ENCODE assay signal across 33 cellular contexts in genomic region chr12:1864456-1864855, GRCh38. TPM values are rescaled to one million over a fixed set of nuclear protein-coding genes. Genes with fewer than 3 reads are reported as not detected.
DNase-seq lines count a peak whose midpoint lies in the region; FAIRE-seq and TF ChIP-seq lines count a peak whose summit lies in the region.
"Had no signal": no experiment of that assay in that cellular context is flagged by ENCODE, and none has a peak within 500 bp of the region (broad histone marks: within the 10 kb centered on the region; RNA-seq: fewer than 3 reads in every experiment).

No MANE protein-coding gene starts in this region.

- TF ChIP-seq CTCF in glutamatergic neuron (IDR thresholded peaks at IDR 0.05; ENCODE audit: partially characterized antibody, unreplicated experiment) (no peak), parathyroid adenoma (IDR thresholded peaks at IDR 0.05) (no peak), brain microvascular endothelial cell (IDR thresholded peaks at IDR 0.05; ENCODE audit: low read depth, low read length, missing control alignments) (no peak)

- H3K27me3 ChIP-seq in parathyroid adenoma (ENCODE audit: control insufficient read depth, insufficient read depth, low read length) (no peaks in the 10 kb centered on the region), brain microvascular endothelial cell (replicated peaks) (no peaks in the 10 kb centered on the region)

- no peak overlapping the region for H3K4me3 ChIP-seq in parathyroid adenoma (ENCODE audit: low read depth, low read length)
- no peak overlapping the region for H3K4me3 ChIP-seq in brain microvascular endothelial cell (ENCODE audit: low read depth, low read length)
- H3K4me3 ChIP-seq: K562, SJSA1 had no signal

- H3K4me1 ChIP-seq in parathyroid adenoma = peaks cover 1% of the 10 kb centered on the region
- H3K4me1 ChIP-seq: SJSA1 had no signal

- no peaks in the 10 kb centered on the region for H3K79me2 ChIP-seq in parathyroid adenoma

- H3K27ac Mint-ChIP-seq in activated CD4-positive, alpha-beta memory T cell treated with anti-CD3 and anti-CD28 coated beads, Interleukin-2, amount 10 ng/mL, durations not matched to agents 7 days and 5 days = no peak overlapping the region
- H3K27ac Mint-ChIP-seq in activated CD4-positive, alpha-beta memory T cell treated with anti-CD3 and anti-CD28 coated beads for 36 hours = no peak overlapping the region
- no peak overlapping the region for H3K27ac Mint-ChIP-seq in glutamatergic neuron (ENCODE audit: unreplicated experiment)
- H3K27ac Mint-ChIP-seq: B cell; CD8-positive, alpha-beta T cell had no signal

- POLR2A ChIA-PET in activated CD4-positive, alpha-beta memory T cell treated with anti-CD3 and anti-CD28 coated beads, Interleukin-2, amount 10 ng/mL, durations not matched to agents 7 days and 5 days (lab: Charles Lee) = no interaction called here
- POLR2A ChIA-PET in activated CD4-positive, alpha-beta memory T cell treated with anti-CD3 and anti-CD28 coated beads for 36 hours (lab: Charles Lee) = no interaction called here

- no peak overlapping the region for H3K4me2 ChIP-seq in parathyroid adenoma (ENCODE audit: low read length)

- H3K27ac ChIP-seq in parathyroid adenoma = no peak overlapping the region
- no peak overlapping the region for H3K27ac ChIP-seq in brain microvascular endothelial cell
- H3K27ac ChIP-seq: 22Rv1, C4-2B, SJSA1 had no signal

- DNase-seq in activated CD4-positive, alpha-beta memory T cell treated with anti-CD3 and anti-CD28 coated beads, Interleukin-2, amount 10 ng/mL, durations not matched to agents 7 days and 5 days = peak; percentile 1
- no peak for DNase-seq in activated CD4-positive, alpha-beta memory T cell treated with anti-CD3 and anti-CD28 coated beads for 36 hours
- DNase-seq in HTR-8/SVneo (ENCODE audit: insufficient read length, low spot score) (no peak), glutamatergic neuron (peak; percentile 7), NCI-H82 treated with DMSO at 0.1 percent for 48 hours (lab: John Stamatoyannopoulos, UW; ENCODE audit: unreplicated experiment) (no peak), brain microvascular endothelial cell (no peak), NCI-H774 (lab: John Stamatoyannopoulos, UW) (no peak)
- DNase-seq: CD8-positive, alpha-beta T cell; DMS 273 treated with DMSO at 0.1 percent for 48 hours; DMS79; GF-D8; MV-4-11; NCI-H1105; NCI-H1436 treated with DMSO at 0.1 percent for 48 hours; NCI-H187 treated with DMSO at 0.1 percent for 48 hours; NCI-H2107; NCI-H524; NCI-H748 treated with DMSO at 0.1 percent for 48 hours; NK-92 treated with Interleukin-12 subunit alpha and Interleukin-12 subunit beta, amount 100 ng/mL, for 24 hours; PC-3; Right ventricle myocardium superior had no signal

- H3K4me1 Mint-ChIP-seq in activated CD4-positive, alpha-beta memory T cell treated with anti-CD3 and anti-CD28 coated beads, Interleukin-2, amount 10 ng/mL, durations not matched to agents 7 days and 5 days = no peaks in the 10 kb centered on the region
- no peaks in the 10 kb centered on the region for H3K4me1 Mint-ChIP-seq in activated CD4-positive, alpha-beta memory T cell treated with anti-CD3 and anti-CD28 coated beads for 36 hours (ENCODE audit: low read depth)
- H3K4me1 Mint-ChIP-seq in glutamatergic neuron (ENCODE audit: low read depth, unreplicated experiment) = peaks cover 3% of the 10 kb centered on the region
- H3K4me1 Mint-ChIP-seq: B cell had no signal

- intact Hi-C loops in activated CD4-positive, alpha-beta memory T cell treated with anti-CD3 and anti-CD28 coated beads for 36 hours (cut with micrococcal nuclease) = no loop called here

- peak; percentile 38 for FAIRE-seq in HTR-8/SVneo (lab: Jason Lieb, UNC)
- FAIRE-seq: GM12891, GM19239, H54, K562 had no signal

- H3K27me3 Mint-ChIP-seq in activated CD4-positive, alpha-beta memory T cell treated with anti-CD3 and anti-CD28 coated beads, Interleukin-2, amount 10 ng/mL, durations not matched to agents 7 days and 5 days = peaks cover 13% of the 10 kb centered on the region
- peaks cover 22% of the 10 kb centered on the region for H3K27me3 Mint-ChIP-seq in activated CD4-positive, alpha-beta memory T cell treated with anti-CD3 and anti-CD28 coated beads for 36 hours
- peaks cover under 1% of the 10 kb centered on the region for H3K27me3 Mint-ChIP-seq in glutamatergic neuron (ENCODE audit: unreplicated experiment)

- peak overlapping the region; percentile 57 for H2AFZ ChIP-seq in parathyroid adenoma

- CTCF ChIA-PET in activated CD4-positive, alpha-beta memory T cell treated with anti-CD3 and anti-CD28 coated beads, Interleukin-2, amount 10 ng/mL, durations not matched to agents 7 days and 5 days (lab: Charles Lee) = no interaction called here
- CTCF ChIA-PET in activated CD4-positive, alpha-beta memory T cell treated with anti-CD3 and anti-CD28 coated beads for 36 hours (lab: Charles Lee) = no interaction called here

- H3K36me3 ChIP-seq in parathyroid adenoma (ENCODE audit: control insufficient read depth, insufficient read depth, low read length) (no peaks in the 10 kb centered on the region), brain microvascular endothelial cell (replicated peaks) (no peaks in the 10 kb centered on the region)
- H3K36me3 ChIP-seq: SJSA1 had no signal

- no peaks in the 10 kb centered on the region for H3K36me3 Mint-ChIP-seq in activated CD4-positive, alpha-beta memory T cell treated with anti-CD3 and anti-CD28 coated beads, Interleukin-2, amount 10 ng/mL, durations not matched to agents 7 days and 5 days (ENCODE audit: low read depth)
- H3K36me3 Mint-ChIP-seq in activated CD4-positive, alpha-beta memory T cell treated with anti-CD3 and anti-CD28 coated beads for 36 hours = no peaks in the 10 kb centered on the region
- peaks cover 10% of the 10 kb centered on the region for H3K36me3 Mint-ChIP-seq in glutamatergic neuron (ENCODE audit: unreplicated experiment)
- H3K36me3 Mint-ChIP-seq: CD8-positive, alpha-beta T cell had no signal

- in situ Hi-C loops in brain microvascular endothelial cell (cut with HindIII; ENCODE audit: low pct_ligation_motif_present, low sequenced_read_pairs) = no loop called here

- H3K9ac ChIP-seq in parathyroid adenoma = no peak overlapping the region

- H3K9me3 ChIP-seq in parathyroid adenoma (ENCODE audit: control insufficient read depth, low read length) = no peaks in the 10 kb centered on the region

- H3K9me3 Mint-ChIP-seq in activated CD4-positive, alpha-beta memory T cell treated with anti-CD3 and anti-CD28 coated beads, Interleukin-2, amount 10 ng/mL, durations not matched to agents 7 days and 5 days = no peaks in the 10 kb centered on the region
- H3K9me3 Mint-ChIP-seq in activated CD4-positive, alpha-beta memory T cell treated with anti-CD3 and anti-CD28 coated beads for 36 hours = no peaks in the 10 kb centered on the region
- peaks cover 7% of the 10 kb centered on the region for H3K9me3 Mint-ChIP-seq in glutamatergic neuron (ENCODE audit: unreplicated experiment)

- H3K4me3 Mint-ChIP-seq in activated CD4-positive, alpha-beta memory T cell treated with anti-CD3 and anti-CD28 coated beads, Interleukin-2, amount 10 ng/mL, durations not matched to agents 7 days and 5 days = no peak overlapping the region
- H3K4me3 Mint-ChIP-seq in activated CD4-positive, alpha-beta memory T cell treated with anti-CD3 and anti-CD28 coated beads for 36 hours = no peak overlapping the region
- no peak overlapping the region for H3K4me3 Mint-ChIP-seq in glutamatergic neuron (ENCODE audit: unreplicated experiment)
- H3K4me3 Mint-ChIP-seq: B cell; CD8-positive, alpha-beta T cell had no signal

RNA-seq across cellular contexts. Expression of gene LRTM2, which starts 44.1 kb away (rescaled TPM):
- not detected for total RNA-seq in activated CD4-positive, alpha-beta memory T cell treated with anti-CD3 and anti-CD28 coated beads, Interleukin-2, amount 10 ng/mL, durations not matched to agents 7 days and 5 days
- not detected for total RNA-seq in activated CD4-positive, alpha-beta memory T cell treated with anti-CD3 and anti-CD28 coated beads for 36 hours
- total RNA-seq in glutamatergic neuron (ENCODE audit: unreplicated experiment) = 14.6 TPM
- total RNA-seq: B cell; CD8-positive, alpha-beta T cell; HT1080; K562; LHCN-M2; MCF 10A; PC-3; Right ventricle myocardium superior; SJSA1 had no signal

RNA-seq across cellular contexts. Expression of gene CACNA2D4, which starts 54.0 kb away (rescaled TPM):
- total RNA-seq in activated CD4-positive, alpha-beta memory T cell treated with anti-CD3 and anti-CD28 coated beads, Interleukin-2, amount 10 ng/mL, durations not matched to agents 7 days and 5 days = 10 to 100 TPM; 20.8 to 23.6 TPM
- 10 to 100 TPM; 11.7 to 13.3 TPM for total RNA-seq in activated CD4-positive, alpha-beta memory T cell treated with anti-CD3 and anti-CD28 coated beads for 36 hours
- total RNA-seq in glutamatergic neuron (ENCODE audit: unreplicated experiment) = not detected
- total RNA-seq: LHCN-M2, MCF 10A, PC-3, SJSA1 had no signal

Comparison
In these comparisons a context has a peak if more than half of its experiments do, and no peak if none do; other contexts are left out.
1. DNase-seq: peak in activated CD4-positive, alpha-beta memory T cell treated with anti-CD3 and anti-CD28 coated beads, Interleukin-2, amount 10 ng/mL, durations not matched to agents 7 days and 5 days (single experiment) and glutamatergic neuron (single experiment); none in activated CD4-positive, alpha-beta memory T cell treated with anti-CD3 and anti-CD28 coated beads for 36 hours (single experiment), HTR-8/SVneo (single experiment), NCI-H82 treated with DMSO at 0.1 percent for 48 hours (single experiment), brain microvascular endothelial cell (single experiment) and NCI-H774 (single experiment).
2. RNA of gene LRTM2, which starts 44.1 kb away (total RNA-seq): 14.6 TPM in glutamatergic neuron (single experiment); not detected in activated CD4-positive, alpha-beta memory T cell treated with anti-CD3 and anti-CD28 coated beads for 36 hours and not detected in activated CD4-positive, alpha-beta memory T cell treated with anti-CD3 and anti-CD28 coated beads, Interleukin-2, amount 10 ng/mL, durations not matched to agents 7 days and 5 days; every median in the first group is over 10 times any median in the second.
3. RNA of gene CACNA2D4, which starts 54.0 kb away (total RNA-seq): 20.8 to 23.6 TPM in activated CD4-positive, alpha-beta memory T cell treated with anti-CD3 and anti-CD28 coated beads, Interleukin-2, amount 10 ng/mL, durations not matched to agents 7 days and 5 days and 11.7 to 13.3 TPM in activated CD4-positive, alpha-beta memory T cell treated with anti-CD3 and anti-CD28 coated beads for 36 hours; not detected in glutamatergic neuron (single experiment); every median in the first group is over 10 times any median in the second.